Comparison of ENCODE assay signal across 9 cellular contexts in the genomic region with DNA sequence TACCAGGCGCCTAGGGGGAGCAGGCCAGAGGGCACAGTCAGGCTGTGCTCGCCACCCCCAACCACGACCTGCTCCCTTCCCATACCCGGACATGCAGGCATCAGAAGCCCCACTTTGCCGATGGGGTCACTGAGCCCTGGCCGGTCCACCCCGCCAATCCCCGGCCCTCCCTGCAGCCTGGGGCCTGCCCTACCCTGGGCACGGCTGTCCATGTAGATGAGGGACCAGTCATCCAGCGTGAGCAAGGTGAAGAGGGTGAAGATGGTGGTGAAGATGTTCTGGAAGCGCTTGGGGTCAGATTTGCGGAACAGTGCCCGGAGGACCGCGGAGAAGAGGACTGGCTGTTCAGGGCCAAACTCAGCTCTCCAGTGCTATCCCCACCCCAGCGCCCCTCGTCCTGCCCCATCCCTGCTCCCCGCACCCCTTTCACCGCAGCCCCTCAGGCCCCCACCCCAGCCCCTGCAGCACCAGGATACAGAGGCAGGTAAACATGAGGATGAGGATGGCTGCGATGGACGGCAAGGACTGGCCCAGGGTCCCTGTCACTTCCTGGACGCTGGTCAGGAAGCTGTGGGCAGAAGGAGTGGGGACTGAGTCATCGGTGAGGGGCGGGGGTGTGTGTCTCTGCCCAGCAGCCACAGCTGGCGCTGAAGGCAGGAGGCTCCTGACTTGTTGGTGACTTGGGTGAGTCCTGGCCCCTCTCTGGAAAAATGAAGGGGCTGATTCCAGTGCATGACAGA. TPM values are rescaled to one million over a fixed set of nuclear protein-coding genes. Genes with fewer than 3 reads are reported as not detected.
A peak's percentile ranks its signal among the peaks of the same experiment; 100 is the strongest.
DNase-seq lines count a peak whose midpoint lies in the region; ATAC-seq, FAIRE-seq and TF ChIP-seq lines count a peak whose summit lies in the region.
"Had no signal": no experiment of that assay in that cellular context is flagged by ENCODE, and none has a peak within 500 bp of the region (broad histone marks: within the 10 kb centered on the region; RNA-seq: fewer than 3 reads in every experiment).

No MANE protein-coding gene starts in this region.

- H3K4me1 ChIP-seq in GM12878 (ENCODE audit: control insufficient read depth, insufficient read depth, low read length) (no peaks in the 10 kb centered on the region), neuronal stem cell (ENCODE audit: control insufficient read depth in 2 of 2, insufficient read depth in 1 of 2, low read depth in 1 of 2, low read length in 2 of 2) (peaks cover 0 to 2% of the 10 kb centered on the region in 2 donors), A673 (ENCODE audit: insufficient read depth, low read length, poor library complexity, severe bottlenecking) (peaks cover 11% of the 10 kb centered on the region)

- RAD21 ChIA-PET in GM12878 (lab: Charles Lee; ENCODE audit: unreplicated experiment), result no interaction called here

- H3K36me3 ChIP-seq in GM12878 (ENCODE audit: control insufficient read depth in 2 of 2, insufficient read depth in 2 of 2, low read length in 1 of 2) (no peaks in the 10 kb centered on the region), neuronal stem cell (replicated peaks in 1 of 2; ENCODE audit: control insufficient read depth in 2 of 2, insufficient read depth in 2 of 2, low read length in 2 of 2) (no peaks in the 10 kb centered on the region), A673 (ENCODE audit: insufficient read depth, low read length, poor library complexity, severe bottlenecking) (no peaks in the 10 kb centered on the region)

- H3K79me2 ChIP-seq in GM12878 (ENCODE audit: control insufficient read depth, insufficient read depth, low read length), result no peaks in the 10 kb centered on the region

- peak; percentile 34; the same call in 2 of the 3 replicates for ATAC-seq in GM12878
- no peak for ATAC-seq in activated T-cell treated with anti-CD3 and anti-CD28 coated beads, Interleukin-2, amount 50 U/mL, for 4 hours
- no peak for ATAC-seq in HG03045 (IDR thresholded peaks at IDR 0.05; ENCODE audit: unreplicated experiment)

- H3K4ac ChIP-seq in neuronal stem cell (ENCODE audit: low read length), result no peak overlapping the region

- H3K27ac ChIP-seq in GM12878 (ENCODE audit: control insufficient read depth, insufficient read depth) (no peak overlapping the region), neuronal stem cell (replicated peaks; ENCODE audit: low read length) (no peak overlapping the region), A673 (ENCODE audit: low read depth, low read length, poor library complexity, severe bottlenecking) (no peak overlapping the region)

- H3K4me3 ChIP-seq in GM12878 (no peak overlapping the region), neuronal stem cell (ENCODE audit: low read length in 2 of 2) (no peak overlapping the region), A673 (ENCODE audit: low read depth, low read length, poor library complexity, severe bottlenecking) (no peak overlapping the region)

- H3K4me1 Mint-ChIP-seq in activated T-cell treated with anti-CD3 and anti-CD28 coated beads, Interleukin-2, amount 50 U/mL, for 4 hours (ENCODE audit: low read depth), result peaks cover 16% of the 10 kb centered on the region

- peak overlapping the region; percentile 49 for H2BK15ac ChIP-seq in neuronal stem cell (ENCODE audit: low read length)

- H3K14ac ChIP-seq in neuronal stem cell (ENCODE audit: low read length), result no peak overlapping the region

- H3K18ac ChIP-seq in neuronal stem cell (ENCODE audit: low read length), result no peak overlapping the region

- CTCF ChIA-PET in GM12878 (lab: Yijun Ruan, JAX) (interaction anchor here (1.1 to 2.8 kb wide), 5 partner anchors 24 to 115 kb away, joined by 4 to 31 read pairs (median 5); no protein-coding TSS in a partner anchor), A673 (lab: Charles Lee) (interaction anchor here (0.5 kb wide), 1 partner anchor 133 kb away, joined by 5 read pairs; a partner anchor contains a TSS)

- no peak overlapping the region for H4K8ac ChIP-seq in neuronal stem cell (ENCODE audit: low read depth, low read length)

- intact Hi-C loops in GM12878 (cut with micrococcal nuclease; ENCODE audit: unreplicated experiment) (no loop called here), A673 (cut with micrococcal nuclease; ENCODE audit: unreplicated experiment) (no loop called here)

- peak overlapping the region; percentile 89 for H3K23ac ChIP-seq in neuronal stem cell (ENCODE audit: low read depth, low read length, poor library complexity)

- POLR2A ChIA-PET in GM12878 (lab: Charles Lee) (no interaction called here), A673 (lab: Charles Lee; ENCODE audit: low non-redundant PET) (no interaction called here)

- H3K9me3 Mint-ChIP-seq in activated T-cell treated with anti-CD3 and anti-CD28 coated beads, Interleukin-2, amount 50 U/mL, for 4 hours, result no peaks in the 10 kb centered on the region
- H3K9me3 Mint-ChIP-seq: stimulated activated naive B cell treated with anti-CD40 and anti-IgM and Interleukin-4, amounts not matched to agents 10 μg/mL and 1 μg/mL and 100 μg/mL, for 72 hours had no signal

- no peak for TF ChIP-seq EP300 in GM12878 (IDR thresholded peaks at IDR 0.05; ENCODE audit: borderline replicate concordance in 1 of 2, control insufficient read depth in 1 of 2, low read depth in 2 of 2, low read length in 2 of 2)

- no peak overlapping the region for H4K91ac ChIP-seq in neuronal stem cell (ENCODE audit: low read depth, low read length, poor library complexity)

- H3K4me3 Mint-ChIP-seq in activated T-cell treated with anti-CD3 and anti-CD28 coated beads, Interleukin-2, amount 50 U/mL, for 4 hours, result no peak overlapping the region
- H3K4me3 Mint-ChIP-seq: stimulated activated naive B cell treated with anti-CD40 and anti-IgM and Interleukin-4, amounts not matched to agents 10 μg/mL and 1 μg/mL and 100 μg/mL, for 72 hours had no signal

- no peak for TF ChIP-seq POLR2A in GM12878 (IDR thresholded peaks at IDR 0.05; ENCODE audit: low read depth, low read length)

- H3K27me3 Mint-ChIP-seq in activated T-cell treated with anti-CD3 and anti-CD28 coated beads, Interleukin-2, amount 50 U/mL, for 4 hours (ENCODE audit: low read depth), result peaks cover 3% of the 10 kb centered on the region

- no peaks in the 10 kb centered on the region for H3K9me3 ChIP-seq in GM12878 (replicated peaks; ENCODE audit: control insufficient read depth, insufficient read depth, low read length)
- H3K9me3 ChIP-seq in neuronal stem cell (replicated peaks in 1 of 2; ENCODE audit: control insufficient read depth in 2 of 2, insufficient read depth in 1 of 2, low read depth in 1 of 2, low read length in 2 of 2), result no peaks in the 10 kb centered on the region
- no peaks in the 10 kb centered on the region for H3K9me3 ChIP-seq in A673 (ENCODE audit: low read depth, low read length, poor library complexity, severe bottlenecking)

- no TSS peak for BruUV-seq in GM12878 (replicated peaks; lab: Mats Ljungman, UMichigan)
- no TSS peak for BruUV-seq in A673 (replicated peaks; lab: Mats Ljungman, UMichigan)

- TF ChIP-seq CTCF in GM12878 (IDR thresholded peaks at IDR 0.05 in 2 of 3, conservative IDR thresholded peaks at IDR 0.05 in 1 of 3; ENCODE audit: control insufficient read depth in 2 of 3, extremely low read depth in 1 of 3, insufficient read depth in 1 of 3, low read depth in 3 of 3, low read length in 3 of 3), result no peak
- no peak for TF ChIP-seq CTCF in A673 (conservative IDR thresholded peaks at IDR 0.05; ENCODE audit: low read depth, low read length)

- WGBS in GM12878 (ENCODE audit: insufficient coverage, insufficient replicate concordance, low lambda C conversion rate, missing lambda C conversion rate), result 35% methylated on average over 21 of the region's 25 CpGs
- no CpG with 5 or more reads among the region's 25 CpGs for WGBS in neuronal stem cell (ENCODE audit: extremely low coverage in 2 of 2, insufficient read length in 2 of 2, insufficient replicate concordance in 1 of 2), 2 donors

- no peak for FAIRE-seq in GM12878 (lab: Jason Lieb, UNC)

- H3K9ac ChIP-seq in GM12878 (ENCODE audit: control insufficient read depth, insufficient read depth, low read length) (no peak overlapping the region), neuronal stem cell (ENCODE audit: low read depth, low read length, poor library complexity) (peak overlapping the region; percentile 44)

- 0 out of 4 replicates have a peak, but pooled peaks cover 0 to 3% of the 10 kb centered on the region in 2 experiments for H3K27me3 ChIP-seq in GM12878 (replicated peaks in 1 of 2; ENCODE audit: control insufficient read depth in 2 of 2, insufficient read depth in 2 of 2, low read length in 1 of 2)
- H3K27me3 ChIP-seq in neuronal stem cell (ENCODE audit: control insufficient read depth in 3 of 3, insufficient read depth in 3 of 3, low read depth in 1 of 3, low read length in 3 of 3), result peaks cover 0 to 41% (median 13%) of the 10 kb centered on the region in 3 experiments
- H3K27me3 ChIP-seq in A673 (replicated peaks; ENCODE audit: insufficient read depth, low read depth, low read length, poor library complexity), result no peaks in the 10 kb centered on the region

- H2BK5ac ChIP-seq in neuronal stem cell (ENCODE audit: low read length), result no peak overlapping the region

- H2BK12ac ChIP-seq in neuronal stem cell (ENCODE audit: low read length), result no peak overlapping the region

- H2BK120ac ChIP-seq in neuronal stem cell (ENCODE audit: low read depth, low read length), result no peak overlapping the region

- no peaks in the 10 kb centered on the region for H3K79me1 ChIP-seq in neuronal stem cell (ENCODE audit: low read depth, low read length)

- H3K36me3 Mint-ChIP-seq in activated T-cell treated with anti-CD3 and anti-CD28 coated beads, Interleukin-2, amount 50 U/mL, for 4 hours (ENCODE audit: insufficient read depth), result no peaks in the 10 kb centered on the region
- H3K36me3 Mint-ChIP-seq: stimulated activated naive B cell treated with anti-CD40 and anti-IgM and Interleukin-4, amounts not matched to agents 10 μg/mL and 1 μg/mL and 100 μg/mL, for 72 hours had no signal

- no peak overlapping the region for H2AFZ ChIP-seq in GM12878 (ENCODE audit: control insufficient read depth, low read depth, low read length)
- peak overlapping the region; percentile 22 for H2AFZ ChIP-seq in neuronal stem cell (ENCODE audit: low read length)

- in situ Hi-C loops in GM12878 (cut with MboI), result no loop called here

- no peak for TF ChIP-seq RAD21 in GM12878 (IDR thresholded peaks at IDR 0.05; ENCODE audit: insufficient read depth, low read depth, low read length)

- DNase-seq in Daoy (ENCODE audit: low read depth), result peak; percentile 93
- peak; percentile 40 for DNase-seq in NCI-H460 (ENCODE audit: extremely low read depth, low read depth)
- no peak for DNase-seq in GM12878 (ENCODE audit: low read depth, low spot score)
- no peak for DNase-seq in neuronal stem cell (ENCODE audit: low spot score)
- no peak for DNase-seq in A673 (ENCODE audit: low spot score)
- DNase-seq in NCI-H128 (lab: John Stamatoyannopoulos, UW; ENCODE audit: unreplicated experiment), result no peak
- no peak for DNase-seq in activated T-cell treated with anti-CD3 and anti-CD28 coated beads, Interleukin-2, amount 50 U/mL, for 4 hours
- DNase-seq: stimulated activated naive B cell treated with anti-CD40 and anti-IgM and Interleukin-4, amounts not matched to agents 10 μg/mL and 1 μg/mL and 100 μg/mL, for 72 hours had no signal

- no peaks in the 10 kb centered on the region for H4K20me1 ChIP-seq in GM12878 (ENCODE audit: control insufficient read depth, insufficient read depth)

- H3K4me2 ChIP-seq in GM12878 (ENCODE audit: control insufficient read depth, insufficient read depth) (no peak overlapping the region), neuronal stem cell (ENCODE audit: insufficient read depth, low read length, poor library complexity, severe bottlenecking) (no peak overlapping the region)

- peak overlapping the region; percentile 75 for H2AK5ac ChIP-seq in neuronal stem cell (ENCODE audit: low read depth, low read length)

- SMC1A ChIA-PET in GM12878 (lab: Charles Lee; ENCODE audit: uncharacterized antibody, unreplicated experiment), result no interaction called here

RNA-seq across cellular contexts. Expression of a gene that starts 5.5 kb away (rescaled TPM):
- 0.45 and 1.3 TPM in 2 replicates for total RNA-seq in Daoy (2014; rRNA removed; shearing (Covaris generic))
- not detected in 2 replicates for total RNA-seq in NCI-H460 (2014; rRNA removed; shearing (Covaris generic))
- polyA plus RNA-seq in NCI-H460 (2014; cell fraction: nucleus; rRNA removed), result not detected in 2 replicates
- not detected in 2 replicates for total RNA-seq in GM12878 (2013; cell fraction: nucleolus; rRNA removed)
- not detected in 2 replicates for total RNA-seq in GM12878 (2014; rRNA removed)
- not detected in 2 replicates for total RNA-seq in GM12878 (2014; rRNA removed; fragmentation: Illumina TruSeq; extraction: Trizol)
- not detected in 2 replicates for total RNA-seq in GM12878 (2021)
- not detected for polyA plus RNA-seq in GM12878 (2011; ENCODE audit: low read depth)
- 0.05 TPM in 1 of 2 replicates, not detected in the other for polyA plus RNA-seq in GM12878 (2011; rRNA removed)
- polyA plus RNA-seq in GM12878 (2011; cell fraction: cytosol; rRNA removed), result 0.04 TPM in 1 of 2 replicates, not detected in the other
- polyA plus RNA-seq in GM12878 (2011; cell fraction: nucleus; rRNA removed), result not detected in 2 replicates
- polyA plus RNA-seq in GM12878 (2012), result not detected in 2 replicates
- not detected in 2 replicates for polyA plus RNA-seq in GM12878 (2014; fragmentation: Illumina TruSeq; extraction: Trizol)
- under 1 TPM in 1 of 2 experiments, not detected in 1; 0.02 TPM for polyA plus RNA-seq in GM12878 (2014; fragmentation: Nextera tagmentation; extraction: Ambion mirVana)
- not detected in 2 replicates for polyA plus RNA-seq in GM12878 (2014; rRNA removed)
- polyA plus RNA-seq in GM12878 (2016; fragmentation: Nextera tagmentation; extraction: Ambion mirVana), result not detected
- polyA minus RNA-seq in GM12878 (2011; rRNA and poly(A)+ RNA removed), result 0.21 TPM in 1 of 2 replicates, not detected in the other
- not detected in 2 replicates for polyA minus RNA-seq in GM12878 (2011; cell fraction: cytosol; rRNA and poly(A)+ RNA removed)
- not detected in 2 replicates for polyA minus RNA-seq in GM12878 (2011; cell fraction: nucleus; rRNA and poly(A)+ RNA removed)
- polyA plus RNA-seq in neuronal stem cell (2013, experiment 1 of 2), result 0.07 TPM
- polyA plus RNA-seq in neuronal stem cell (2013, experiment 2 of 2), result not detected
- not detected in 2 replicates for total RNA-seq in A673 (2021)
- not detected for total RNA-seq in activated T-cell treated with anti-CD3 and anti-CD28 coated beads, Interleukin-2, amount 50 U/mL, for 4 hours

RNA-seq across cellular contexts. Expression of a gene that starts 9.0 kb away (rescaled TPM):
- not detected in 2 replicates for total RNA-seq in Daoy (2014; rRNA removed; shearing (Covaris generic))
- total RNA-seq in NCI-H460 (2014; rRNA removed; shearing (Covaris generic)), result not detected in 2 replicates
- not detected in 2 replicates for polyA plus RNA-seq in NCI-H460 (2014; cell fraction: nucleus; rRNA removed)
- not detected in 2 replicates for total RNA-seq in GM12878 (2013; cell fraction: nucleolus; rRNA removed)
- total RNA-seq in GM12878 (2014; rRNA removed) (not detected in 2 replicates), GM12878 (2014; rRNA removed; fragmentation: Illumina TruSeq; extraction: Trizol) (not detected in 2 replicates), GM12878 (2021) (not detected in 2 replicates), A673 (2021) (2.3 and 3.9 TPM in 2 replicates)
- not detected for polyA plus RNA-seq in GM12878 (2011; ENCODE audit: low read depth)
- polyA plus RNA-seq in GM12878 (2011; rRNA removed) (not detected in 2 replicates), GM12878 (2014; fragmentation: Illumina TruSeq; extraction: Trizol) (not detected in 2 replicates), GM12878 (2014; fragmentation: Nextera tagmentation; extraction: Ambion mirVana) (not detected), GM12878 (2014; rRNA removed) (0.19 TPM in 1 of 2 replicates, not detected in the other), GM12878 (2016; fragmentation: Nextera tagmentation; extraction: Ambion mirVana) (not detected)
- not detected in 2 replicates for polyA plus RNA-seq in GM12878 (2011; cell fraction: cytosol; rRNA removed)
- polyA plus RNA-seq in GM12878 (2011; cell fraction: nucleus; rRNA removed), result not detected in 2 replicates
- not detected in 2 replicates for polyA plus RNA-seq in GM12878 (2012)
- polyA minus RNA-seq in GM12878 (2011; rRNA and poly(A)+ RNA removed), result not detected in 2 replicates
- polyA minus RNA-seq in GM12878 (2011; cell fraction: cytosol; rRNA and poly(A)+ RNA removed), result not detected in 2 replicates
- polyA minus RNA-seq in GM12878 (2011; cell fraction: nucleus; rRNA and poly(A)+ RNA removed), result not detected in 2 replicates
- polyA plus RNA-seq in neuronal stem cell (2013, experiment 1 of 2), result not detected
- not detected for polyA plus RNA-seq in neuronal stem cell (2013, experiment 2 of 2)
- total RNA-seq in activated T-cell treated with anti-CD3 and anti-CD28 coated beads, Interleukin-2, amount 50 U/mL, for 4 hours, result 1 to 10 TPM in 1 of 3 donors, under 1 TPM in 2; 0.38 to 1.0 (median 0.45) TPM

RNA-seq across cellular contexts. Expression of a gene that starts 18.5 kb away (rescaled TPM):
- total RNA-seq in Daoy (2014; rRNA removed; shearing (Covaris generic)), result 54.1 and 65.0 TPM in 2 replicates
- total RNA-seq in NCI-H460 (2014; rRNA removed; shearing (Covaris generic)), result 53.6 and 64.3 TPM in 2 replicates
- polyA plus RNA-seq in NCI-H460 (2014; cell fraction: nucleus; rRNA removed), result 12.2 and 37.0 TPM in 2 replicates
- 6.4 and 7.2 TPM in 2 replicates for total RNA-seq in GM12878 (2013; cell fraction: nucleolus; rRNA removed)
- total RNA-seq in GM12878 (2014; rRNA removed), result 95.5 and 105 TPM in 2 replicates
- 98.4 and 99.0 TPM in 2 replicates for total RNA-seq in GM12878 (2014; rRNA removed; fragmentation: Illumina TruSeq; extraction: Trizol)
- total RNA-seq in GM12878 (2021), result 235 and 248 TPM in 2 replicates
- 281 TPM for polyA plus RNA-seq in GM12878 (2011; ENCODE audit: low read depth)
- 101 and 191 TPM in 2 replicates for polyA plus RNA-seq in GM12878 (2011; rRNA removed)
- polyA plus RNA-seq in GM12878 (2011; cell fraction: cytosol; rRNA removed), result 197 and 281 TPM in 2 replicates
- polyA plus RNA-seq in GM12878 (2011; cell fraction: nucleus; rRNA removed), result 110 and 117 TPM in 2 replicates
- polyA plus RNA-seq in GM12878 (2012), result 126 and 161 TPM in 2 replicates
- polyA plus RNA-seq in GM12878 (2014; fragmentation: Illumina TruSeq; extraction: Trizol), result 305 and 358 TPM in 2 replicates
- 100 to 1,000 TPM; 501 to 574 TPM for polyA plus RNA-seq in GM12878 (2014; fragmentation: Nextera tagmentation; extraction: Ambion mirVana)
- 182 and 194 TPM in 2 replicates for polyA plus RNA-seq in GM12878 (2014; rRNA removed)
- 100 to 1,000 TPM; 391 to 421 TPM for polyA plus RNA-seq in GM12878 (2016; fragmentation: Nextera tagmentation; extraction: Ambion mirVana)
- 51.6 and 84.8 TPM in 2 replicates for polyA minus RNA-seq in GM12878 (2011; rRNA and poly(A)+ RNA removed)
- polyA minus RNA-seq in GM12878 (2011; cell fraction: cytosol; rRNA and poly(A)+ RNA removed), result 27.8 and 45.1 TPM in 2 replicates
- polyA minus RNA-seq in GM12878 (2011; cell fraction: nucleus; rRNA and poly(A)+ RNA removed), result 22.6 and 34.1 TPM in 2 replicates
- polyA plus RNA-seq in neuronal stem cell (2013, experiment 1 of 2), result 485 TPM
- 490 TPM for polyA plus RNA-seq in neuronal stem cell (2013, experiment 2 of 2)
- 541 and 556 TPM in 2 replicates for total RNA-seq in A673 (2021)
- total RNA-seq in activated T-cell treated with anti-CD3 and anti-CD28 coated beads, Interleukin-2, amount 50 U/mL, for 4 hours, result 100 to 1,000 TPM; 286 to 337 (median 326) TPM

RNA-seq across cellular contexts. Expression of a gene that starts 18.8 kb away (rescaled TPM):
- total RNA-seq in Daoy (2014; rRNA removed; shearing (Covaris generic)), result 58.6 and 60.9 TPM in 2 replicates
- total RNA-seq in NCI-H460 (2014; rRNA removed; shearing (Covaris generic)), result 23.0 TPM in 2 replicates
- 15.1 and 31.0 TPM in 2 replicates for polyA plus RNA-seq in NCI-H460 (2014; cell fraction: nucleus; rRNA removed)
- 29.0 and 30.3 TPM in 2 replicates for total RNA-seq in GM12878 (2013; cell fraction: nucleolus; rRNA removed)
- total RNA-seq in GM12878 (2014; rRNA removed) (36.7 and 39.3 TPM in 2 replicates), GM12878 (2014; rRNA removed; fragmentation: Illumina TruSeq; extraction: Trizol) (29.2 and 31.7 TPM in 2 replicates), GM12878 (2021) (40.5 and 42.3 TPM in 2 replicates), A673 (2021) (69.4 and 86.2 TPM in 2 replicates)
- 22.6 TPM for polyA plus RNA-seq in GM12878 (2011; ENCODE audit: low read depth)
- polyA plus RNA-seq in GM12878 (2011; rRNA removed) (33.5 and 44.8 TPM in 2 replicates), GM12878 (2014; fragmentation: Illumina TruSeq; extraction: Trizol) (40.1 and 45.5 TPM in 2 replicates), GM12878 (2014; fragmentation: Nextera tagmentation; extraction: Ambion mirVana) (10 to 100 TPM; 51.5 to 56.8 TPM), GM12878 (2014; rRNA removed) (31.4 and 31.6 TPM in 2 replicates), GM12878 (2016; fragmentation: Nextera tagmentation; extraction: Ambion mirVana) (10 to 100 TPM; 33.0 to 35.5 TPM)
- polyA plus RNA-seq in GM12878 (2011; cell fraction: cytosol; rRNA removed), result 54.1 and 57.2 TPM in 2 replicates
- polyA plus RNA-seq in GM12878 (2011; cell fraction: nucleus; rRNA removed), result 34.4 and 36.8 TPM in 2 replicates
- polyA plus RNA-seq in GM12878 (2012), result 25.9 and 27.3 TPM in 2 replicates
- polyA minus RNA-seq in GM12878 (2011; rRNA and poly(A)+ RNA removed), result 54.8 and 60.3 TPM in 2 replicates
- 20.0 and 20.2 TPM in 2 replicates for polyA minus RNA-seq in GM12878 (2011; cell fraction: cytosol; rRNA and poly(A)+ RNA removed)
- polyA minus RNA-seq in GM12878 (2011; cell fraction: nucleus; rRNA and poly(A)+ RNA removed), result 17.4 and 25.6 TPM in 2 replicates
- polyA plus RNA-seq in neuronal stem cell (2013, experiment 1 of 2), result 18.8 TPM
- polyA plus RNA-seq in neuronal stem cell (2013, experiment 2 of 2), result 20.0 TPM
- total RNA-seq in activated T-cell treated with anti-CD3 and anti-CD28 coated beads, Interleukin-2, amount 50 U/mL, for 4 hours, result 10 to 100 TPM; 71.4 to 76.9 (median 76.0) TPM

RNA-seq across cellular contexts. Expression of a gene that starts 28.2 kb away (rescaled TPM):
- not detected in 2 replicates for total RNA-seq in Daoy (2014; rRNA removed; shearing (Covaris generic))
- not detected in 2 replicates for total RNA-seq in NCI-H460 (2014; rRNA removed; shearing (Covaris generic))
- not detected in 2 replicates for polyA plus RNA-seq in NCI-H460 (2014; cell fraction: nucleus; rRNA removed)
- total RNA-seq in GM12878 (2013; cell fraction: nucleolus; rRNA removed), result not detected in 2 replicates
- total RNA-seq in GM12878 (2014; rRNA removed) (not detected in 2 replicates), GM12878 (2014; rRNA removed; fragmentation: Illumina TruSeq; extraction: Trizol) (not detected in 2 replicates), GM12878 (2021) (not detected in 2 replicates), A673 (2021) (1.8 and 2.0 TPM in 2 replicates)
- not detected for polyA plus RNA-seq in GM12878 (2011; ENCODE audit: low read depth)
- polyA plus RNA-seq in GM12878 (2011; rRNA removed) (not detected in 2 replicates), GM12878 (2014; fragmentation: Illumina TruSeq; extraction: Trizol) (not detected in 2 replicates), GM12878 (2014; fragmentation: Nextera tagmentation; extraction: Ambion mirVana) (not detected), GM12878 (2014; rRNA removed) (0.06 and 0.15 TPM in 2 replicates), GM12878 (2016; fragmentation: Nextera tagmentation; extraction: Ambion mirVana) (under 1 TPM in 1 of 2 experiments, not detected in 1; 0.12 TPM)
- polyA plus RNA-seq in GM12878 (2011; cell fraction: cytosol; rRNA removed), result not detected in 2 replicates
- 0.10 TPM in 1 of 2 replicates, not detected in the other for polyA plus RNA-seq in GM12878 (2011; cell fraction: nucleus; rRNA removed)
- polyA plus RNA-seq in GM12878 (2012), result not detected in 2 replicates
- polyA minus RNA-seq in GM12878 (2011; rRNA and poly(A)+ RNA removed), result not detected in 2 replicates
- not detected in 2 replicates for polyA minus RNA-seq in GM12878 (2011; cell fraction: cytosol; rRNA and poly(A)+ RNA removed)
- polyA minus RNA-seq in GM12878 (2011; cell fraction: nucleus; rRNA and poly(A)+ RNA removed), result not detected in 2 replicates
- 24.0 TPM for polyA plus RNA-seq in neuronal stem cell (2013, experiment 1 of 2)
- 23.0 TPM for polyA plus RNA-seq in neuronal stem cell (2013, experiment 2 of 2)
- total RNA-seq in activated T-cell treated with anti-CD3 and anti-CD28 coated beads, Interleukin-2, amount 50 U/mL, for 4 hours, result not detected

Comparison
In these comparisons a context has a peak if more than half of its experiments do, and no peak if none do; other contexts are left out.
1. DNase-seq: peak in Daoy (single experiment) and NCI-H460 (single experiment); none in GM12878 (single experiment), neuronal stem cell (single experiment), A673 (single experiment), NCI-H128 (single experiment) and activated T-cell treated with anti-CD3 and anti-CD28 coated beads, Interleukin-2, amount 50 U/mL, for 4 hours (single experiment).